In the genomic region with DNA sequence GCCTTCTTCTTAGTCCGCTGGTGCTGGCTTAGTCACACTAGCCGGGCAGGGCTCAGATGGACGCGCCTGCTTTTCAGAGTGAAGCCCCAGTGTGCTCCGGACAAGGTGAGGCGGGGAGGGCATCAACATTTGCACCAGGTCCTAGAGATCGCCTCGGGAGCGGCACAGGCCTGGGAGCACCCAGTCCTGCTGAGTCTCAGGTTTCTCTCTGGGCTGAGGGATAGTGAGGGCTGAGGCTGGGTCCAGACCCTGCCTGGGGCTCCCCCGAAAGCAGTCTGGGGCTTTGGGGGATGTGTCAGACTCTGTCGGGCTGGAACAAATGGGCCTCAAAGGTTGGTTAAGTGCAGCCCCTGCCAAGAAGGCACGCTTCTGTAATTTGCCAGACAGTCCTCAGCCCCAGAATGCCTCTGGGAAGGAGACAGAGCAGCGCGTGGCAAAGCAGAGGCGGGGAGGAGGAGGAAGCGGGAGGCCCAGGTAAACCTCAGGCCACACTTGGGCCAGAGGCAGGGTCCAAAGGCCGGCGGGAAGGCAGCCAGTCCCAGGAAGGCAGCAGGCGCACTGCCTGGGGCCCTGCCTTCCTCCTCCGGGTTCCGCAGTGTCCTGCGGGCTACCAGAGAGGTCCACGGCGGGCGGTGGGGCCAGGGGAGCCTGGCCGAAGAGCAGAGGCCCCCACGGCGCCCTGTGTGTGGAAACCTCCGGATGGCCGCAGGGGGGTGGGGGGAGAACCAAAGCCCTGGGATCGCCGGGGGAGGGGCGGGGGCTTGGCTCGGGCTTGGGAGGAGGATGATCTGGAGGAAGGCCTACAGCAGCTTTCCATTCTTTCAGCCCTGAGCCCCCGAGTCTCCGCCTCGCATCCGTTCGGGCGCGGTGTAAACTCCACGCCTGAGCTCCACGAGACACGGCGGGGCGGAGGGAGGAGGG, we compare ENCODE assay signal across 1 cellular context.
TF ChIP-seq lines count a peak whose summit lies in the region.

No MANE protein-coding gene starts in this region.

TF ChIP-seq in HepG2, 621 proteins besides CTCF, POLR2A, EP300 and RAD21 (continued from another document and continues in another):
- TF ChIP-seq ZNF431 (CRISPR knock-in tag; IDR thresholded peaks at IDR 0.05; ENCODE audit: borderline replicate concordance, low read depth), result 0 out of 2 replicates have a peak, but pooled peaks have one; percentile 23
- peak; percentile 45; the same call in 1 of the 2 replicates for TF ChIP-seq ZNF329 (CRISPR knock-in tag; IDR thresholded peaks at IDR 0.05; ENCODE audit: low read depth)
- no peak for TF ChIP-seq ZNF569 (CRISPR knock-in tag; IDR thresholded peaks at IDR 0.05; ENCODE audit: borderline replicate concordance)
- TF ChIP-seq KMT2B (CRISPR knock-in tag; IDR thresholded peaks at IDR 0.05), result 0 out of 2 replicates have a peak, but pooled peaks have one; percentile 1
- 0 out of 2 replicates have a peak, but pooled peaks have one; percentile 30 for TF ChIP-seq MIER2 (CRISPR knock-in tag; IDR thresholded peaks at IDR 0.05)
- TF ChIP-seq ZNF430 (CRISPR knock-in tag; IDR thresholded peaks at IDR 0.05), result peak; percentile 38; the same call in 1 of the 2 replicates
- TF ChIP-seq ZBTB34 (CRISPR knock-in tag; IDR thresholded peaks at IDR 0.05), result peak; percentile 56; the same call in 1 of the 2 replicates
- no peak for TF ChIP-seq ZNF629 (CRISPR knock-in tag; conservative IDR thresholded peaks at IDR 0.05)
- TF ChIP-seq ZNF614 (CRISPR knock-in tag; IDR thresholded peaks at IDR 0.05; ENCODE audit: borderline replicate concordance), result 0 out of 2 replicates have a peak, but pooled peaks have one; percentile 27
- 0 out of 2 replicates have a peak, but pooled peaks have one; percentile 44 for TF ChIP-seq LBX2 (CRISPR knock-in tag; IDR thresholded peaks at IDR 0.05; ENCODE audit: borderline replicate concordance)
- 0 out of 2 replicates have a peak, but pooled peaks have one; percentile 17 for TF ChIP-seq ZNF740 (CRISPR knock-in tag; IDR thresholded peaks at IDR 0.05)
- TF ChIP-seq POLR2AphosphoS5 (IDR thresholded peaks at IDR 0.05; ENCODE audit: low read depth, low read length), result peak; percentile 50; the same call in 1 of the 2 replicates
- no peak for TF ChIP-seq GPBP1L1 (CRISPR knock-in tag; IDR thresholded peaks at IDR 0.05)
- peak; percentile 72 for TF ChIP-seq SPEN (CRISPR knock-in tag; IDR thresholded peaks at IDR 0.05; ENCODE audit: low read depth)
- TF ChIP-seq BRCA1 (CRISPR knock-in tag; IDR thresholded peaks at IDR 0.05), result no peak
- 0 out of 2 replicates have a peak, but pooled peaks have one; percentile 45 for TF ChIP-seq ZNF33B (CRISPR knock-in tag; IDR thresholded peaks at IDR 0.05)
- no peak for TF ChIP-seq ZNF441 (CRISPR knock-in tag; IDR thresholded peaks at IDR 0.05; ENCODE audit: borderline replicate concordance)
- TF ChIP-seq, protein P1, sequence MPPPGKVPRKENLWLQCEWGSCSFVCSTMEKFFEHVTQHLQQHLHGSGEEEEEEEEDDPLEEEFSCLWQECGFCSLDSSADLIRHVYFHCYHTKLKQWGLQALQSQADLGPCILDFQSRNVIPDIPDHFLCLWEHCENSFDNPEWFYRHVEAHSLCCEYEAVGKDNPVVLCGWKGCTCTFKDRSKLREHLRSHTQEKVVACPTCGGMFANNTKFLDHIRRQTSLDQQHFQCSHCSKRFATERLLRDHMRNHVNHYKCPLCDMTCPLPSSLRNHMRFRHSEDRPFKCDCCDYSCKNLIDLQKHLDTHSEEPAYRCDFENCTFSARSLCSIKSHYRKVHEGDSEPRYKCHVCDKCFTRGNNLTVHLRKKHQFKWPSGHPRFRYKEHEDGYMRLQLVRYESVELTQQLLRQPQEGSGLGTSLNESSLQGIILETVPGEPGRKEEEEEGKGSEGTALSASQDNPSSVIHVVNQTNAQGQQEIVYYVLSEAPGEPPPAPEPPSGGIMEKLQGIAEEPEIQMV (CRISPR knock-in tag; IDR thresholded peaks at IDR 0.05; ENCODE audit: low read depth), result 0 out of 2 replicates have a peak, but pooled peaks have one; percentile 51
- no peak for TF ChIP-seq NFKB2 (CRISPR knock-in tag; IDR thresholded peaks at IDR 0.05; ENCODE audit: borderline replicate concordance)
- TF ChIP-seq ZFP90 (CRISPR knock-in tag; IDR thresholded peaks at IDR 0.05; ENCODE audit: borderline replicate concordance), result no peak
- no peak for TF ChIP-seq PAWR (CRISPR knock-in tag; IDR thresholded peaks at IDR 0.05; ENCODE audit: borderline replicate concordance)
- TF ChIP-seq ZNF160 (CRISPR knock-in tag; IDR thresholded peaks at IDR 0.05), result 0 out of 2 replicates have a peak, but pooled peaks have one; percentile 43
- TF ChIP-seq JARID2 (CRISPR knock-in tag; IDR thresholded peaks at IDR 0.05; ENCODE audit: insufficient replicate concordance), result no peak
- TF ChIP-seq YY1 (IDR thresholded peaks at IDR 0.05; ENCODE audit: insufficient read depth, insufficient replicate concordance, low read depth, low read length), result peak; percentile 54
- TF ChIP-seq ONECUT2 (CRISPR knock-in tag; IDR thresholded peaks at IDR 0.05), result no peak
- no peak for TF ChIP-seq ZBTB42 (CRISPR knock-in tag; IDR thresholded peaks at IDR 0.05)
- TF ChIP-seq ZNF792 (CRISPR knock-in tag; IDR thresholded peaks at IDR 0.05), result peak; percentile 79; the same call in 1 of the 2 replicates
- no peak for TF ChIP-seq NONO (IDR thresholded peaks at IDR 0.05)
- TF ChIP-seq NONO (CRISPR knock-in tag; conservative IDR thresholded peaks at IDR 0.05), result peak; percentile 18
- TF ChIP-seq ELF1 (CRISPR knock-in tag; IDR thresholded peaks at IDR 0.05), result peak; percentile 57
- peak; percentile 87 for TF ChIP-seq NRL (CRISPR knock-in tag; IDR thresholded peaks at IDR 0.05; ENCODE audit: borderline replicate concordance)
- peak; percentile 21; the same call in 1 of the 2 replicates for TF ChIP-seq ZGPAT (CRISPR knock-in tag; IDR thresholded peaks at IDR 0.05)
- TF ChIP-seq, protein P2, sequence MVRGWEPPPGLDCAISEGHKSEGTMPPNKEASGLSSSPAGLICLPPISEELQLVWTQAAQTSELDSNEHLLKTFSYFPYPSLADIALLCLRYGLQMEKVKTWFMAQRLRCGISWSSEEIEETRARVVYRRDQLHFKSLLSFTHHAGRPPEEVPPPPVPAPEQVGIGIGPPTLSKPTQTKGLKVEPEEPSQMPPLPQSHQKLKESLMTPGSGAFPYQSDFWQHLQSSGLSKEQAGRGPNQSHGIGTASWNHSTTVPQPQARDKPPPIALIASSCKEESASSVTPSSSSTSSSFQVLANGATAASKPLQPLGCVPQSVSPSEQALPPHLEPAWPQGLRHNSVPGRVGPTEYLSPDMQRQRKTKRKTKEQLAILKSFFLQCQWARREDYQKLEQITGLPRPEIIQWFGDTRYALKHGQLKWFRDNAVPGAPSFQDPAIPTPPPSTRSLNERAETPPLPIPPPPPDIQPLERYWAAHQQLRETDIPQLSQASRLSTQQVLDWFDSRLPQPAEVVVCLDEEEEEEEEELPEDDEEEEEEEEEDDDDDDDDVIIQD (CRISPR knock-in tag; IDR thresholded peaks at IDR 0.05; ENCODE audit: low read depth), result no peak
- TF ChIP-seq, protein P3, sequence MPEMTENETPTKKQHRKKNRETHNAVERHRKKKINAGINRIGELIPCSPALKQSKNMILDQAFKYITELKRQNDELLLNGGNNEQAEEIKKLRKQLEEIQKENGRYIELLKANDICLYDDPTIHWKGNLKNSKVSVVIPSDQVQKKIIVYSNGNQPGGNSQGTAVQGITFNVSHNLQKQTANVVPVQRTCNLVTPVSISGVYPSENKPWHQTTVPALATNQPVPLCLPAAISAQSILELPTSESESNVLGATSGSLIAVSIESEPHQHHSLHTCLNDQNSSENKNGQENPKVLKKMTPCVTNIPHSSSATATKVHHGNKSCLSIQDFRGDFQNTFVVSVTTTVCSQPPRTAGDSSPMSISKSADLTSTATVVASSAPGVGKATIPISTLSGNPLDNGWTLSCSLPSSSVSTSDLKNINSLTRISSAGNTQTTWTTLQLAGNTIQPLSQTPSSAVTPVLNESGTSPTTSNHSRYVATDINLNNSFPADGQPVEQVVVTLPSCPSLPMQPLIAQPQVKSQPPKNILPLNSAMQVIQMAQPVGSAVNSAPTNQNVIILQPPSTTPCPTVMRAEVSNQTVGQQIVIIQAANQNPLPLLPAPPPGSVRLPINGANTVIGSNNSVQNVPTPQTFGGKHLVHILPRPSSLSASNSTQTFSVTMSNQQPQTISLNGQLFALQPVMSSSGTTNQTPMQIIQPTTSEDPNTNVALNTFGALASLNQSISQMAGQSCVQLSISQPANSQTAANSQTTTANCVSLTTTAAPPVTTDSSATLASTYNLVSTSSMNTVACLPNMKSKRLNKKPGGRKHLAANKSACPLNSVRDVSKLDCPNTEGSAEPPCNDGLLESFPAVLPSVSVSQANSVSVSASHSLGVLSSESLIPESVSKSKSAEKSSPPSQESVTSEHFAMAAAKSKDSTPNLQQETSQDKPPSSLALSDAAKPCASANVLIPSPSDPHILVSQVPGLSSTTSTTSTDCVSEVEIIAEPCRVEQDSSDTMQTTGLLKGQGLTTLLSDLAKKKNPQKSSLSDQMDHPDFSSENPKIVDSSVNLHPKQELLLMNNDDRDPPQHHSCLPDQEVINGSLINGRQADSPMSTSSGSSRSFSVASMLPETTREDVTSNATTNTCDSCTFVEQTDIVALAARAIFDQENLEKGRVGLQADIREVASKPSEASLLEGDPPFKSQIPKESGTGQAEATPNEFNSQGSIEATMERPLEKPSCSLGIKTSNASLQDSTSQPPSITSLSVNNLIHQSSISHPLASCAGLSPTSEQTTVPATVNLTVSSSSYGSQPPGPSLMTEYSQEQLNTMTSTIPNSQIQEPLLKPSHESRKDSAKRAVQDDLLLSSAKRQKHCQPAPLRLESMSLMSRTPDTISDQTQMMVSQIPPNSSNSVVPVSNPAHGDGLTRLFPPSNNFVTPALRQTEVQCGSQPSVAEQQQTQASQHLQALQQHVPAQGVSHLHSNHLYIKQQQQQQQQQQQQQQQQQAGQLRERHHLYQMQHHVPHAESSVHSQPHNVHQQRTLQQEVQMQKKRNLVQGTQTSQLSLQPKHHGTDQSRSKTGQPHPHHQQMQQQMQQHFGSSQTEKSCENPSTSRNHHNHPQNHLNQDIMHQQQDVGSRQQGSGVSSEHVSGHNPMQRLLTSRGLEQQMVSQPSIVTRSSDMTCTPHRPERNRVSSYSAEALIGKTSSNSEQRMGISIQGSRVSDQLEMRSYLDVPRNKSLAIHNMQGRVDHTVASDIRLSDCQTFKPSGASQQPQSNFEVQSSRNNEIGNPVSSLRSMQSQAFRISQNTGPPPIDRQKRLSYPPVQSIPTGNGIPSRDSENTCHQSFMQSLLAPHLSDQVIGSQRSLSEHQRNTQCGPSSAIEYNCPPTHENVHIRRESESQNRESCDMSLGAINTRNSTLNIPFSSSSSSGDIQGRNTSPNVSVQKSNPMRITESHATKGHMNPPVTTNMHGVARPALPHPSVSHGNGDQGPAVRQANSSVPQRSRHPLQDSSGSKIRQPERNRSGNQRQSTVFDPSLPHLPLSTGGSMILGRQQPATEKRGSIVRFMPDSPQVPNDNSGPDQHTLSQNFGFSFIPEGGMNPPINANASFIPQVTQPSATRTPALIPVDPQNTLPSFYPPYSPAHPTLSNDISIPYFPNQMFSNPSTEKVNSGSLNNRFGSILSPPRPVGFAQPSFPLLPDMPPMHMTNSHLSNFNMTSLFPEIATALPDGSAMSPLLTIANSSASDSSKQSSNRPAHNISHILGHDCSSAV (CRISPR knock-in tag; IDR thresholded peaks at IDR 0.05; ENCODE audit: borderline replicate concordance), result no peak
- no peak for TF ChIP-seq PLRG1 (conservative IDR thresholded peaks at IDR 0.05)
- 0 out of 2 replicates have a peak, but pooled peaks have one; percentile 9 for TF ChIP-seq SIX4 (CRISPR knock-in tag; IDR thresholded peaks at IDR 0.05)
